In the genomic region with DNA sequence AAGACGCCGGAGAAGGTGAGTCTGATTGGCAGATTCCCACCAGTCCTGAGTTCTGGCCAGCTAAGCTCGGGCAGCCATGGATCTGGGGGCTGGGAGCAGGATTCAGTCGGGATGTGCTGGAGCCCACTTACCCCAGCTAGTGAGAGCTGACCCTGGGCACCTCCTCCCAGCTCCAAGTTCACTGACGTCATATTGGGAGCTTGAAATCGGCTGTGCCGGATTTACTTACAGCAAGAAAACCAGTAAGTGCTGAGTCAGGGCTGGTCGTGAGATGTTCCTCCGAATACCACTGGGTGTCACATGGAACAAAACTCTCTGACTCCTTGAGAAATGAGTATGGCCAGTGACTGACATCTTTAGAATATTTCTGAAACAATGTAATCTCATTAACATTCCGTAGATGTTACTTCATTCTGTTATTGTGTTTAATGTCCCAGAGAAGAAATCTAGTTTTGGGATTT, we compare ENCODE assay signal across 10 cellular contexts.
DNase-seq lines count a peak whose midpoint lies in the region; ATAC-seq lines count a peak whose summit lies in the region.
"Had no signal": no experiment of that assay in that cellular context is flagged by ENCODE, and none has a peak within 500 bp of the region (broad histone marks: within the 10 kb centered on the region; RNA-seq: fewer than 3 reads in every experiment).

No MANE protein-coding gene starts in this region.

- H3K9me3 ChIP-seq in SJSA1 (replicated peaks): no peaks in the 10 kb centered on the region

- DNase-seq in NCI-H1105 (lab: John Stamatoyannopoulos, UW) (peak; percentile 4), NCI-H1105 treated with DMSO at 0.1 percent for 48 hours (lab: John Stamatoyannopoulos, UW) (no peak), SJSA1 (ENCODE audit: low read depth in 1 of 2, low spot score in 2 of 2) (peak; percentile 91 to 92), head of caudate nucleus (peak in 31 of 42 donors; percentile 14 to 70 (median 40)), retina (peak; percentile 61), GM19240 (ENCODE audit: insufficient read length, low spot score) (no peak)
- DNase-seq: activated B cell treated with CpG ODN at 0.5 μM for 24 hours had no signal

- no peaks in the 10 kb centered on the region for H3K36me3 ChIP-seq in SJSA1
- H3K36me3 ChIP-seq: BLaER1 treated with 17β-estradiol and CSF1 and Interleukin-3, amounts not matched to agents 10 nM and 100 nM had no signal

- no peaks in the 10 kb centered on the region for H3K27me3 ChIP-seq in SJSA1 (replicated peaks)
- H3K27me3 ChIP-seq: BLaER1 treated with 17β-estradiol and CSF1 and Interleukin-3, amounts not matched to agents 10 nM and 100 nM had no signal

- intact Hi-C loops in head of caudate nucleus (cut with DNase I): no loop called here

- ATAC-seq in HG03280 (IDR thresholded peaks at IDR 0.05; ENCODE audit: unreplicated experiment) (no peak), GM21737 (IDR thresholded peaks at IDR 0.05; ENCODE audit: unreplicated experiment) (no peak)

- peaks cover 25% of the 10 kb centered on the region for H3K4me1 ChIP-seq in SJSA1 (replicated peaks)

- H3K27ac ChIP-seq in SJSA1: peak overlapping the region; percentile 85

- no peak overlapping the region for H3K4me3 ChIP-seq in SJSA1
- H3K4me3 ChIP-seq: BLaER1 treated with 17β-estradiol and CSF1 and Interleukin-3, amounts not matched to agents 10 nM and 100 nM had no signal

Comparison
In these comparisons a context has a peak if more than half of its experiments do, and no peak if none do; other contexts are left out.
1. DNase-seq: peak in NCI-H1105 (single experiment), SJSA1 (2 of 2), head of caudate nucleus (31 of 42) and retina (single experiment); none in NCI-H1105 treated with DMSO at 0.1 percent for 48 hours (single experiment) and GM19240 (single experiment).